1 cellular context compared by ENCODE assay signal in genomic region chr6:12293234-12293930, GRCh38.
TF ChIP-seq lines count a peak whose summit lies in the region.

No MANE protein-coding gene starts in this region.

TF ChIP-seq in H1, 55 proteins besides CTCF, POLR2A, EP300 and RAD21:
- TF ChIP-seq KDM1A (IDR thresholded peaks at IDR 0.05; ENCODE audit: borderline replicate concordance, low read length): no peak
- no peak for TF ChIP-seq RNF2 (IDR thresholded peaks at IDR 0.05; ENCODE audit: borderline replicate concordance, low read depth, low read length, missing control alignments, poor library complexity, severe bottlenecking)
- TF ChIP-seq TAF1 (IDR thresholded peaks at IDR 0.05; ENCODE audit: low read depth, low read length): no peak
- TF ChIP-seq EGR1 (IDR thresholded peaks at IDR 0.05; ENCODE audit: borderline replicate concordance, low read depth, low read length): no peak
- no peak for TF ChIP-seq MAFK (IDR thresholded peaks at IDR 0.05; ENCODE audit: low read depth, low read length)
- TF ChIP-seq POLR2AphosphoS5 (IDR thresholded peaks at IDR 0.05; ENCODE audit: low read depth, low read length): no peak
- no peak for TF ChIP-seq SAP30 (IDR thresholded peaks at IDR 0.05; ENCODE audit: insufficient read depth, insufficient replicate concordance, low read length)
- TF ChIP-seq TCF12 (IDR thresholded peaks at IDR 0.05; ENCODE audit: low read depth, low read length): no peak
- TF ChIP-seq TBP (IDR thresholded peaks at IDR 0.05; ENCODE audit: low read depth, low read length): no peak
- TF ChIP-seq EZH2 (IDR thresholded peaks at IDR 0.05; ENCODE audit: low read depth, low read length, severe bottlenecking): no peak
- no peak for TF ChIP-seq GABPA (IDR thresholded peaks at IDR 0.05; ENCODE audit: borderline replicate concordance, insufficient read depth, low read length)
- TF ChIP-seq SIX5 (IDR thresholded peaks at IDR 0.05; ENCODE audit: low read depth, low read length): no peak
- TF ChIP-seq KDM5A (IDR thresholded peaks at IDR 0.05; ENCODE audit: low read length): no peak
- TF ChIP-seq CEBPB (IDR thresholded peaks at IDR 0.05; ENCODE audit: low read depth, low read length): no peak
- TF ChIP-seq KDM4A (IDR thresholded peaks at IDR 0.05; ENCODE audit: low read depth, low read length, severe bottlenecking): no peak
- no peak for TF ChIP-seq SP1 (IDR thresholded peaks at IDR 0.05; ENCODE audit: low read depth, low read length)
TF ChIP-seq in H1: peak in this region for 0.
